ENCODE assay signal across 23 cellular contexts in genomic region chr9:113153599-113153998, GRCh38. TPM values are rescaled to one million over a fixed set of nuclear protein-coding genes. Genes with fewer than 3 reads are reported as not detected.
DNase-seq lines count a peak whose midpoint lies in the region; ATAC-seq and TF ChIP-seq lines count a peak whose summit lies in the region.
"Had no signal": no experiment of that assay in that cellular context is flagged by ENCODE, and none has a peak within 500 bp of the region (broad histone marks: within the 10 kb centered on the region; RNA-seq: fewer than 3 reads in every experiment).

No MANE protein-coding gene starts in this region.

- H3K36me3 ChIP-seq in neutrophil (peaks cover 29% of the 10 kb centered on the region), suprapubic skin (peaks cover 14% of the 10 kb centered on the region)

- no peak for TF ChIP-seq EP300 in suprapubic skin (IDR thresholded peaks at IDR 0.05)

- peak overlapping the region; percentile 68 to 98 for H3K4me3 ChIP-seq in neutrophil (ENCODE audit: low read depth in 1 of 2, low read length in 1 of 2)
- no peak overlapping the region for H3K4me3 ChIP-seq in suprapubic skin
- H3K4me3 ChIP-seq: SK-N-MC, smooth muscle cell, thyroid gland had no signal

- H3K27ac Mint-ChIP-seq in dendritic cell treated with granulocyte-macrophage colony-stimulating factor and Interleukin-4, amounts not matched to agents 40 ng/mL and 50 ng/mL, for 4 days = peak overlapping the region; percentile 99
- H3K27ac Mint-ChIP-seq: activated CD4-positive, alpha-beta T cell treated with anti-CD3 and anti-CD28 coated beads for 36 hours; activated naive CD4-positive, alpha-beta T cell treated with anti-CD3 and anti-CD28 coated beads, Interleukin-2, amount 50 U/mL, for 72 hours; CD8-positive, alpha-beta T cell; stimulated activated naive B cell treated with anti-CD40 and anti-IgM and Interleukin-4, amounts not matched to agents 10 μg/mL and 1 μg/mL and 100 μg/mL, for 72 hours; T-helper 17 cell had no signal

- no peak for TF ChIP-seq POLR2A in suprapubic skin (IDR thresholded peaks at IDR 0.05)

- H3K9me3 Mint-ChIP-seq in dendritic cell treated with granulocyte-macrophage colony-stimulating factor and Interleukin-4, amounts not matched to agents 40 ng/mL and 50 ng/mL, for 4 days = no peaks in the 10 kb centered on the region
- H3K9me3 Mint-ChIP-seq: activated naive CD4-positive, alpha-beta T cell treated with anti-CD3 and anti-CD28 coated beads, Interleukin-2, amount 50 U/mL, for 72 hours; CD8-positive, alpha-beta T cell; stimulated activated naive B cell treated with anti-CD40 and anti-IgM and Interleukin-4, amounts not matched to agents 10 μg/mL and 1 μg/mL and 100 μg/mL, for 72 hours had no signal

- 89% methylated on average over 6 of the region's 6 CpGs for WGBS in suprapubic skin

- peak; percentile 23 for DNase-seq in NCI-H774 (lab: John Stamatoyannopoulos, UW)
- no peak for DNase-seq in suprapubic skin (ENCODE audit: low spot score in 2 of 2)
- DNase-seq in stimulated activated CD4-positive, alpha-beta T cell treated with anti-CD3 and anti-CD28 coated beads, Interleukin-12 subunit alpha, Interleukin-12 subunit beta, amount 100 ng/mL, for 4 hours = no peak
- no peak for DNase-seq in activated gamma-delta T cell treated with Interleukin-2 at 50 U/mL for 16 hours
- no peak for DNase-seq in CD1c-positive myeloid dendritic cell (ENCODE audit: extremely low spot score)
- DNase-seq: activated CD4-positive, alpha-beta T cell treated with anti-CD3 and anti-CD28 coated beads for 36 hours; aorta; CD8-positive, alpha-beta T cell; central memory CD4-positive, alpha-beta T cell; kidney glomerular epithelial cell; NCI-H187; NCI-H2171 treated with DMSO at 0.1 percent for 48 hours; NCI-H526; stimulated activated CD4-positive, alpha-beta T cell treated with anti-CD3 and anti-CD28 coated beads, Interleukin-4, amount 100 ng/mL, for 1 hour; stimulated activated naive B cell treated with anti-CD40 and anti-IgM and Interleukin-4, amounts not matched to agents 10 μg/mL and 1 μg/mL and 100 μg/mL, for 72 hours; T-helper 17 cell; thyroid gland had no signal

- no peak for ATAC-seq in GM21360 (IDR thresholded peaks at IDR 0.05; ENCODE audit: unreplicated experiment)
- ATAC-seq: activated CD4-positive, alpha-beta T cell treated with anti-CD3 and anti-CD28 coated beads for 36 hours; activated naive CD4-positive, alpha-beta T cell treated with anti-CD3 and anti-CD28 coated beads, Interleukin-2, amount 50 U/mL, for 72 hours; CD8-positive, alpha-beta T cell; stimulated activated naive B cell treated with anti-CD40 and anti-IgM and Interleukin-4, amounts not matched to agents 10 μg/mL and 1 μg/mL and 100 μg/mL, for 72 hours; T-helper 17 cell had no signal

- intact Hi-C loops in dendritic cell treated with granulocyte-macrophage colony-stimulating factor and Interleukin-4, amounts not matched to agents 40 ng/mL and 50 ng/mL, for 4 days (cut with micrococcal nuclease) = loop anchor here (5.0 to 10.0 kb wide), 2 partner anchors 34 to 121 kb away; partner anchors contain the start of genes CDC26 and PRPF4

- H3K27me3 Mint-ChIP-seq in dendritic cell treated with granulocyte-macrophage colony-stimulating factor and Interleukin-4, amounts not matched to agents 40 ng/mL and 50 ng/mL, for 4 days = no peaks in the 10 kb centered on the region
- H3K27me3 Mint-ChIP-seq: activated CD4-positive, alpha-beta T cell treated with anti-CD3 and anti-CD28 coated beads for 36 hours; T-helper 17 cell had no signal

- H3K4me1 Mint-ChIP-seq in dendritic cell treated with granulocyte-macrophage colony-stimulating factor and Interleukin-4, amounts not matched to agents 40 ng/mL and 50 ng/mL, for 4 days (ENCODE audit: low read depth) = peaks cover 79% of the 10 kb centered on the region

- H3K27me3 ChIP-seq in neutrophil = no peaks in the 10 kb centered on the region
- H3K27me3 ChIP-seq in suprapubic skin = no peaks in the 10 kb centered on the region
- H3K27me3 ChIP-seq: thyroid gland had no signal

- H3K36me3 Mint-ChIP-seq in dendritic cell treated with granulocyte-macrophage colony-stimulating factor and Interleukin-4, amounts not matched to agents 40 ng/mL and 50 ng/mL, for 4 days (ENCODE audit: low read depth) = peaks cover 65% of the 10 kb centered on the region

- H3K4me1 ChIP-seq in neutrophil (ENCODE audit: control insufficient read depth in 1 of 2, insufficient read depth in 1 of 2, low read depth in 1 of 2, low read length in 1 of 2) (peaks cover 61 to 65% of the 10 kb centered on the region in 2 experiments), suprapubic skin (peaks cover 63% of the 10 kb centered on the region)

- no peaks in the 10 kb centered on the region for H3K9me3 ChIP-seq in neutrophil
- no peaks in the 10 kb centered on the region for H3K9me3 ChIP-seq in suprapubic skin
- H3K9me3 ChIP-seq: thyroid gland had no signal

- H3K27ac ChIP-seq in neutrophil (peak overlapping the region; percentile 94), suprapubic skin (peak overlapping the region; percentile 16)
- H3K27ac ChIP-seq: SK-N-MC had no signal

- TF ChIP-seq CTCF in neutrophil (IDR thresholded peaks at IDR 0.05) (no peak), suprapubic skin (IDR thresholded peaks at IDR 0.05) (no peak)

- H3K4me3 Mint-ChIP-seq in dendritic cell treated with granulocyte-macrophage colony-stimulating factor and Interleukin-4, amounts not matched to agents 40 ng/mL and 50 ng/mL, for 4 days = no peak overlapping the region
- H3K4me3 Mint-ChIP-seq: activated CD4-positive, alpha-beta T cell treated with anti-CD3 and anti-CD28 coated beads for 36 hours; CD8-positive, alpha-beta T cell; stimulated activated naive B cell treated with anti-CD40 and anti-IgM and Interleukin-4, amounts not matched to agents 10 μg/mL and 1 μg/mL and 100 μg/mL, for 72 hours; T-helper 17 cell had no signal

RNA-seq across cellular contexts. Expression of gene SLC31A2, which starts 2.8 kb away (rescaled TPM):
- total RNA-seq in suprapubic skin = 100 to 1,000 TPM in 2 of 4 donors, 10 to 100 TPM in 2; 49.8 to 114 (median 88.4) TPM
